In the genomic region with DNA sequence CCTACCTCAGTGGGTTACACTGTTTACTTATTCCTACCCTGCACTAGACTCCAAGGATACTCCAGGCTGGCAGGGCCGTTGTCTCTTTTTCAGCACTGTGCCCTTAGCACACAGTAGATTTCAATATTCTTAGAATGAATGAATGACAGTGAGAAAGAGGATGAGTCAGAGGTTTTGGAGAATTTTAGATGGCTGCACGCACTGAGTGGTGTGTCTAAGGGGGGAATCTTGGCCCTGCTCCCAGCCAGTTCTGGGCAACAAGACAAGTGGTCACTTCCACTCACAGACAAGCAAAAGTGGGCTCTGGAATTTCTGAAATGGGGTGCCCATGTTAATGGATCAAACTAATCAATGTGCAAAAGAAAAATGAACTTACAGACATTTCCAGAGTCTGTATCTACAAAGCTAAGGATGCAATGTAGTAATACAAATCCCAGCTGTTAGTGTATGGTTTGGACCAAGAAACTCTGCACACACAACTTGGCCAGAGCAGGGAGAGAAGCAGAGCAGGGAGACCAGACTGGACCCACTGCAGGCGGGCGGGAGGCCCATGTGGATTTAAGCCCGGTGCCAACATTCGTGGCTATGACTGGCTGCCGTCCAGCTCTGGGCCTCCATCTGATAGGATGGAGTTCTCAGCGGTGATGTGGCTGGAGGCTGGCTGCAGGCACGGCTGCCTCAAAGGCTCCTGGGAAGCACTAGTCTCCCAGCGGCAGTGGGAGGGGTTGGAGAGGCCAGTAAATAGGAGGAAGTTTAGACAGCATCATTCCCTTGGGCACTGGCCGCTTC, we compare ENCODE assay signal across 9 cellular contexts.
A peak's percentile ranks its signal among the peaks of the same experiment; 100 is the strongest.
DNase-seq lines count a peak whose midpoint lies in the region; ATAC-seq and TF ChIP-seq lines count a peak whose summit lies in the region.
"Had no signal": no experiment of that assay in that cellular context is flagged by ENCODE, and none has a peak within 500 bp of the region (broad histone marks: within the 10 kb centered on the region; RNA-seq: fewer than 3 reads in every experiment).

No MANE protein-coding gene starts in this region.

- DNase-seq in NCI-H2196 treated with DMSO at 0.1 percent for 48 hours (lab: John Stamatoyannopoulos, UW; ENCODE audit: unreplicated experiment) (peak; percentile 28), colonic mucosa (peak; percentile 78), lower lobe of right lung (peak; percentile 68), aorta (peak; percentile 94 to 95), NCI-H82 (lab: John Stamatoyannopoulos, UW) (no peak), NCI-H187 (lab: John Stamatoyannopoulos, UW) (no peak)
- DNase-seq in NK-92 treated with Interleukin-12 subunit alpha and Interleukin-12 subunit beta, amount 100 ng/mL, for 24 hours (lab: John Stamatoyannopoulos, UW), result no peak
- DNase-seq: activated T-cell treated with anti-CD3 and anti-CD28 coated beads, Interleukin-2, amount 50 U/mL, for 1 hour; NCI-H2081 treated with DMSO at 0.1 percent for 48 hours had no signal

- H3K36me3 ChIP-seq in colonic mucosa (no peaks in the 10 kb centered on the region), lower lobe of right lung (no peaks in the 10 kb centered on the region), aorta (ENCODE audit: control insufficient read depth in 1 of 2, insufficient read depth in 2 of 2, low read length in 1 of 2) (no peaks in the 10 kb centered on the region)

- H3K27ac ChIP-seq in colonic mucosa, result no peak overlapping the region
- no peak overlapping the region for H3K27ac ChIP-seq in lower lobe of right lung
- H3K27ac ChIP-seq in aorta (ENCODE audit: low read depth in 1 of 2, low read length in 2 of 2), result peak overlapping the region in 1 of 2 donors; percentile 74

- intact Hi-C loops in colonic mucosa (cut with DNase I), result no loop called here
- intact Hi-C loops in lower lobe of right lung (cut with DNase I), result no loop called here
- intact Hi-C loops in aorta (cut with DNase I), result no loop called here

- H3K4me1 ChIP-seq in colonic mucosa, result no peaks in the 10 kb centered on the region
- H3K4me1 ChIP-seq in lower lobe of right lung, result no peaks in the 10 kb centered on the region
- no peaks in the 10 kb centered on the region for H3K4me1 ChIP-seq in aorta (ENCODE audit: control insufficient read depth in 1 of 2, insufficient read depth in 2 of 2, low read length in 2 of 2)

- H3K27me3 ChIP-seq in colonic mucosa, result no peaks in the 10 kb centered on the region
- no peaks in the 10 kb centered on the region for H3K27me3 ChIP-seq in lower lobe of right lung (ENCODE audit: low read depth)
- no peaks in the 10 kb centered on the region for H3K27me3 ChIP-seq in aorta (ENCODE audit: control insufficient read depth in 1 of 2, insufficient read depth in 2 of 2, low read length in 1 of 2)

- H3K4me3 ChIP-seq in colonic mucosa (no peak overlapping the region), lower lobe of right lung (no peak overlapping the region), aorta (ENCODE audit: low read length in 2 of 2) (no peak overlapping the region)

- peak; percentile 79 to 86 for ATAC-seq in lower lobe of right lung
- peak; percentile 96 for ATAC-seq in aorta (ENCODE audit: low FRiP score)

- TF ChIP-seq CTCF in colonic mucosa (IDR thresholded peaks at IDR 0.05) (no peak), lower lobe of right lung (IDR thresholded peaks at IDR 0.05) (no peak)

- H3K9ac ChIP-seq in colonic mucosa (ENCODE audit: low read depth in 2 of 2, low read length in 2 of 2), result no peak overlapping the region

- WGBS in aorta, 2 donors, result 2 to 8% methylated on average over 11 of the region's 11 CpGs

- H3K9me3 ChIP-seq in colonic mucosa (no peaks in the 10 kb centered on the region), lower lobe of right lung (no peaks in the 10 kb centered on the region), aorta (ENCODE audit: control insufficient read depth, low read length) (no peaks in the 10 kb centered on the region)

Comparison
In these comparisons a context has a peak if more than half of its experiments do, and no peak if none do; other contexts are left out.
1. DNase-seq: peak in NCI-H2196 treated with DMSO at 0.1 percent for 48 hours (single experiment), colonic mucosa (single experiment), lower lobe of right lung (single experiment) and aorta (2 of 2); none in NCI-H82 (single experiment), NCI-H187 (0 of 2) and NK-92 treated with Interleukin-12 subunit alpha and Interleukin-12 subunit beta, amount 100 ng/mL, for 24 hours (single experiment).